ENCODE assay signal across 10 cellular contexts in the genomic region with DNA sequence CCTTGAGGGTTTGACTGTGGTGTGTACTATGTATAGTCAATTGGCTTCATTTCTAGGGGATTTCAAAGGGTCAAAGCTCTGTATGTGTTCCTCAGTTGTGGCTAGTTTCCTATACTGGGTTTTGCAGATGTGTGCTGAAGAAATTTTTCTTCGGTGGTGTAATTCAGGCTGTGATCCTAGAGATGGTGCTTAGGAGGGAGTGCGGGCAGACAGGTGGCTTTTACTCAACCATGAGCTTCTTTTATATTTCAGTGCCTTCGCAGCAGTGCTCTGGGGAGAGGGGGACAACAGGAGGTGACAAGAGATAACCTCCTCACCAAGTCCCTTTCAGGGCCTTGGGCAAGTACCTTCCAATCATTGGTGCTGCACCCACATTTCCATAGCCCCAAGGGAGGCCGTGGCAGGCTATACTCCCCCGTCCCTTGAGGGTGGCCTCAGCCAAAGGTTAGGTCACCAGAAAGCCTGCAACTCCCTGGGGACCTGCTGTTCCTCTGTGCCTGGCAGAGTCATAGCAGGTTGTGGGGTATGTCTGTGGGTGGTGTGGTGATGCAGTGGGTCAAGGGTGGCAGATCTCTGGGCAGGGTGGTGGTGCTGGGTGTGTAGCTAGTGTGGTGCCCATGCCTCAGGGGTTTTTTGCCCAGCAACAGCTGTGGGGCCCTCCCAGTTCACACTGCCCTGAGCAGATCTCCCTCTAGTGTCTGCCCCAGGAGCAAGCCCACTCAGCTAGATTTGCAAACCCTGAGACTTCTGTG. TPM values are rescaled to one million over a fixed set of nuclear protein-coding genes. Genes with fewer than 3 reads are reported as not detected.
DNase-seq lines count a peak whose midpoint lies in the region; ATAC-seq and TF ChIP-seq lines count a peak whose summit lies in the region.
"Had no signal": no experiment of that assay in that cellular context is flagged by ENCODE, and none has a peak within 500 bp of the region (broad histone marks: within the 10 kb centered on the region; RNA-seq: fewer than 3 reads in every experiment).

No MANE protein-coding gene starts in this region.

- DNase-seq in stimulated activated naive B cell treated with anti-CD40 and anti-IgM and Interleukin-4, amounts not matched to agents 10 μg/mL and 1 μg/mL and 100 μg/mL, for 72 hours, result peak; percentile 97
- no peak for DNase-seq in activated CD4-positive, alpha-beta T cell treated with anti-CD3 and anti-CD28 coated beads for 1 hour
- DNase-seq in foreskin fibroblast, result no peak
- DNase-seq: stimulated activated CD4-positive, alpha-beta T cell treated with anti-CD3 and anti-CD28 coated beads, Interleukin-4, amount 100 ng/mL, for 4 hours; T-helper 17 cell had no signal

- peak overlapping the region; percentile 60 to 68 for H3K4me3 Mint-ChIP-seq in stimulated activated naive B cell treated with anti-CD40 and anti-IgM and Interleukin-4, amounts not matched to agents 10 μg/mL and 1 μg/mL and 100 μg/mL, for 72 hours
- H3K4me3 Mint-ChIP-seq: T-helper 17 cell had no signal

- H3K36me3 Mint-ChIP-seq in stimulated activated naive B cell treated with anti-CD40 and anti-IgM and Interleukin-4, amounts not matched to agents 10 μg/mL and 1 μg/mL and 100 μg/mL, for 72 hours, result peaks cover 5 to 11% of the 10 kb centered on the region in 2 donors

- TF ChIP-seq CTCF in foreskin fibroblast (IDR thresholded peaks at IDR 0.05; ENCODE audit: low read depth, low read length), result no peak

- peaks cover 49 to 66% of the 10 kb centered on the region in 2 donors for H3K4me1 Mint-ChIP-seq in stimulated activated naive B cell treated with anti-CD40 and anti-IgM and Interleukin-4, amounts not matched to agents 10 μg/mL and 1 μg/mL and 100 μg/mL, for 72 hours
- H3K4me1 Mint-ChIP-seq: T-helper 17 cell had no signal

- H3K27me3 Mint-ChIP-seq in stimulated activated naive B cell treated with anti-CD40 and anti-IgM and Interleukin-4, amounts not matched to agents 10 μg/mL and 1 μg/mL and 100 μg/mL, for 72 hours, result peaks cover 4 to 8% of the 10 kb centered on the region in 2 donors

- ATAC-seq in GM18870 (IDR thresholded peaks at IDR 0.05; ENCODE audit: unreplicated experiment) (peak; percentile 51), GM21786 (IDR thresholded peaks at IDR 0.05; ENCODE audit: unreplicated experiment) (peak; percentile 75), HG03457 (IDR thresholded peaks at IDR 0.05; ENCODE audit: unreplicated experiment) (peak; percentile 55), esophagus mucosa (no peak)
- ATAC-seq in stimulated activated naive B cell treated with anti-CD40 and anti-IgM and Interleukin-4, amounts not matched to agents 10 μg/mL and 1 μg/mL and 100 μg/mL, for 72 hours (replicated peaks), result peak; percentile 87 to 91
- ATAC-seq: naive thymus-derived CD8-positive, alpha-beta T cell; T-helper 17 cell had no signal

- peak overlapping the region; percentile 97 for H3K27ac Mint-ChIP-seq in stimulated activated naive B cell treated with anti-CD40 and anti-IgM and Interleukin-4, amounts not matched to agents 10 μg/mL and 1 μg/mL and 100 μg/mL, for 72 hours
- H3K27ac Mint-ChIP-seq: naive thymus-derived CD8-positive, alpha-beta T cell; T-helper 17 cell had no signal

- no peak overlapping the region for H3K4me3 ChIP-seq in foreskin fibroblast (ENCODE audit: low read depth in 1 of 2, low read length in 2 of 2)

- peaks cover 8 to 9% of the 10 kb centered on the region in 2 donors for H3K9me3 Mint-ChIP-seq in stimulated activated naive B cell treated with anti-CD40 and anti-IgM and Interleukin-4, amounts not matched to agents 10 μg/mL and 1 μg/mL and 100 μg/mL, for 72 hours

RNA-seq across cellular contexts. Expression of a gene that starts 37.0 kb away (rescaled TPM):
- 19.8 TPM for total RNA-seq in esophagus mucosa
